Comparison of ENCODE assay signal across 18 cellular contexts in the genomic region with DNA sequence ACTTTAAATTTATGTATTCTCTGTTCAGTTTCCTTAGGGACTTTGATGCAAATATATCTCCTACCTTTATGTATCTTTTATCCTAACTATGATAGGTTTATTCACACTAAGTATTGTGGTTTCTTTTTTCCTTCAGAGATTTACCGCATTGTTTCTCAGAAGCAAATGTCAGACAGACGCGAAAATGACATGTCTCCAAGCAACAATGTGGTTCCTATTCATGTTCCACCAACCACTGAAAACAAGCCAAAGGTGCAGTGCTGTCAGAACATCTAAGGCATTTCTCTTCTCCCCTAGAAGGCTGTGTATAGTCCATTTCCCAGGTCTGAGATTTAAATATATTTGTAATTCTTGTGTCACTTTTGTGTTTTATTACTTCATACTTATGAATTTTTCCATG. TPM values are rescaled to one million over a fixed set of nuclear protein-coding genes. Genes with fewer than 3 reads are reported as not detected.
DNase-seq lines count a peak whose midpoint lies in the region; ATAC-seq and TF ChIP-seq lines count a peak whose summit lies in the region.
"Had no signal": no experiment of that assay in that cellular context is flagged by ENCODE, and none has a peak within 500 bp of the region (broad histone marks: within the 10 kb centered on the region; RNA-seq: fewer than 3 reads in every experiment).

No MANE protein-coding gene starts in this region.

- ATAC-seq in GM21526 (IDR thresholded peaks at IDR 0.05; ENCODE audit: low FRiP score, unreplicated experiment) (no peak), HG03139 (IDR thresholded peaks at IDR 0.05; ENCODE audit: unreplicated experiment) (no peak), GM21737 (IDR thresholded peaks at IDR 0.05; ENCODE audit: unreplicated experiment) (no peak)
- ATAC-seq: lower lobe of right lung, WTC11 had no signal

- intact Hi-C loops in CD4-positive, alpha-beta memory T cell (cut with micrococcal nuclease): no loop called here

- peak overlapping the region; percentile 18 for H3K4me2 ChIP-seq in KMS-11

- no peak overlapping the region for H3K4me3 ChIP-seq in CD4-positive, alpha-beta memory T cell (ENCODE audit: low read length in 2 of 2)
- no peak overlapping the region for H3K4me3 ChIP-seq in KMS-11 (IDR thresholded peaks at IDR 0.05; ENCODE audit: insufficient read depth, low read depth, low read length)
- H3K4me3 ChIP-seq: breast epithelium, GM23248, lower lobe of right lung, uterus had no signal

- no peaks in the 10 kb centered on the region for H3K27me3 ChIP-seq in CD4-positive, alpha-beta memory T cell (ENCODE audit: insufficient read depth, low read length)
- H3K27me3 ChIP-seq in KMS-11 (ENCODE audit: insufficient read depth, low read depth): no peaks in the 10 kb centered on the region
- H3K27me3 ChIP-seq: breast epithelium, uterus had no signal

- no peaks in the 10 kb centered on the region for H3K27me3 Mint-ChIP-seq in CD4-positive, alpha-beta memory T cell
- no peaks in the 10 kb centered on the region for H3K27me3 Mint-ChIP-seq in activated naive CD4-positive, alpha-beta T cell treated with anti-CD3 and anti-CD28 coated beads, Interleukin-2, amount 10 ng/mL, durations not matched to agents 7 days and 5 days
- no peaks in the 10 kb centered on the region for H3K27me3 Mint-ChIP-seq in nephron progenitor cell (ENCODE audit: low read depth, poor library complexity)

- H3K36me3 ChIP-seq in CD4-positive, alpha-beta memory T cell (ENCODE audit: insufficient read depth, low read length): peaks cover 18% of the 10 kb centered on the region
- H3K36me3 ChIP-seq in KMS-11 (ENCODE audit: insufficient read depth): no peaks in the 10 kb centered on the region; the same call in 1 of the 2 replicates
- H3K36me3 ChIP-seq: uterus had no signal

- H3K27ac Mint-ChIP-seq in CD4-positive, alpha-beta memory T cell: peak overlapping the region; percentile 72 to 92 (median 87)
- peak overlapping the region; percentile 90 for H3K27ac Mint-ChIP-seq in activated naive CD4-positive, alpha-beta T cell treated with anti-CD3 and anti-CD28 coated beads, Interleukin-2, amount 10 ng/mL, durations not matched to agents 7 days and 5 days
- peak overlapping the region; percentile 53 for H3K27ac Mint-ChIP-seq in nephron progenitor cell
- H3K27ac Mint-ChIP-seq: endodermal cell, WTC11 had no signal

- peak overlapping the region; percentile 10 for H3K27ac ChIP-seq in CD4-positive, alpha-beta memory T cell (ENCODE audit: low read depth, low read length)
- peak overlapping the region; percentile 34; the same call in 1 of the 2 replicates for H3K27ac ChIP-seq in KMS-11
- H3K27ac ChIP-seq: breast epithelium, GM23248, lower lobe of right lung, uterus had no signal

- peaks cover 37 to 81% (median 62%) of the 10 kb centered on the region in 4 donors for H3K4me1 Mint-ChIP-seq in CD4-positive, alpha-beta memory T cell
- peaks cover 70% of the 10 kb centered on the region for H3K4me1 Mint-ChIP-seq in activated naive CD4-positive, alpha-beta T cell treated with anti-CD3 and anti-CD28 coated beads, Interleukin-2, amount 10 ng/mL, durations not matched to agents 7 days and 5 days
- peaks cover 18% of the 10 kb centered on the region for H3K4me1 Mint-ChIP-seq in nephron progenitor cell

- H4K20me1 ChIP-seq in KMS-11 (ENCODE audit: insufficient read depth): no peaks in the 10 kb centered on the region

- no peak overlapping the region for H3K9ac ChIP-seq in KMS-11
- H3K9ac ChIP-seq: GM23248 had no signal

- no peak overlapping the region for H2AFZ ChIP-seq in KMS-11 (ENCODE audit: low read depth)
- H2AFZ ChIP-seq: GM23248 had no signal

- POLR2A ChIA-PET in CD4-positive, alpha-beta memory T cell (lab: Charles Lee; ENCODE audit: partially characterized antibody): interaction anchor here (0.7 to 1.0 kb wide), 2 partner anchors 18 to 1048 kb away, joined by 4 to 8 read pairs; partner anchors contain the start of gene RAB11A

- TF ChIP-seq CTCF in KMS-11 (conservative IDR thresholded peaks at IDR 0.05; ENCODE audit: low read depth, low read length): no peak
- TF ChIP-seq CTCF in nephron progenitor cell (IDR thresholded peaks at IDR 0.05): no peak

- H3K4me1 ChIP-seq in CD4-positive, alpha-beta memory T cell (ENCODE audit: insufficient read depth, low read length): peaks cover 59% of the 10 kb centered on the region
- peaks cover 50% of the 10 kb centered on the region for H3K4me1 ChIP-seq in KMS-11 (ENCODE audit: low read depth, poor library complexity, severe bottlenecking)
- H3K4me1 ChIP-seq: breast epithelium, uterus had no signal

- CTCF ChIA-PET in CD4-positive, alpha-beta memory T cell (lab: Charles Lee; ENCODE audit: partially characterized antibody): interaction anchor here (1.0 to 1.3 kb wide), 2 partner anchors 18 to 139 kb away, joined by 3 to 6 read pairs; partner anchors contain the start of gene RAB11A
- CTCF ChIA-PET in activated naive CD4-positive, alpha-beta T cell treated with anti-CD3 and anti-CD28 coated beads, Interleukin-2, amount 10 ng/mL, durations not matched to agents 7 days and 5 days (lab: Charles Lee): interaction anchor here (1.3 kb wide), 1 partner anchor 30 kb away, joined by 4 read pairs; no protein-coding TSS in a partner anchor

- H3K4me3 Mint-ChIP-seq in CD4-positive, alpha-beta memory T cell: peak overlapping the region in 6 of 8 donors; percentile 4 to 76 (median 57)
- H3K4me3 Mint-ChIP-seq in activated naive CD4-positive, alpha-beta T cell treated with anti-CD3 and anti-CD28 coated beads, Interleukin-2, amount 10 ng/mL, durations not matched to agents 7 days and 5 days: peak overlapping the region; percentile 16
- H3K4me3 Mint-ChIP-seq in nephron progenitor cell: no peak overlapping the region
- H3K4me3 Mint-ChIP-seq: endodermal cell, neural crest cell, WTC11 had no signal

- H3K36me3 Mint-ChIP-seq in CD4-positive, alpha-beta memory T cell: peaks cover 53 to 67% of the 10 kb centered on the region in 2 donors
- peaks cover 69% of the 10 kb centered on the region for H3K36me3 Mint-ChIP-seq in activated naive CD4-positive, alpha-beta T cell treated with anti-CD3 and anti-CD28 coated beads, Interleukin-2, amount 10 ng/mL, durations not matched to agents 7 days and 5 days
- H3K36me3 Mint-ChIP-seq in nephron progenitor cell (ENCODE audit: low read depth): peaks cover 71% of the 10 kb centered on the region

- peaks cover 0 to 2% (median 0%) of the 10 kb centered on the region in 8 donors for H3K9me3 Mint-ChIP-seq in CD4-positive, alpha-beta memory T cell
- H3K9me3 Mint-ChIP-seq in activated naive CD4-positive, alpha-beta T cell treated with anti-CD3 and anti-CD28 coated beads, Interleukin-2, amount 10 ng/mL, durations not matched to agents 7 days and 5 days: peaks cover 2% of the 10 kb centered on the region
- H3K9me3 Mint-ChIP-seq in nephron progenitor cell: no peaks in the 10 kb centered on the region
- H3K9me3 Mint-ChIP-seq: endodermal cell, neural crest cell, WTC11 had no signal

- H3K9me3 ChIP-seq in CD4-positive, alpha-beta memory T cell (ENCODE audit: control insufficient read depth in 1 of 2, low read length in 2 of 2): no peaks in the 10 kb centered on the region
- H3K9me3 ChIP-seq: breast epithelium, lower lobe of right lung, uterus had no signal

- H3K79me2 ChIP-seq in KMS-11 (ENCODE audit: insufficient read depth, low read depth): no peaks in the 10 kb centered on the region; the same call in 1 of the 2 replicates

- DNase-seq in CD4-positive, alpha-beta memory T cell: peak; percentile 58 to 76 (median 61)
- DNase-seq in activated naive CD4-positive, alpha-beta T cell treated with anti-CD3 and anti-CD28 coated beads, Interleukin-2, amount 10 ng/mL, durations not matched to agents 7 days and 5 days: peak; percentile 67
- DNase-seq in nephron progenitor cell: no peak
- no peak for DNase-seq in A172 (ENCODE audit: low spot score)
- DNase-seq: endodermal cell, GM23248, lower lobe of right lung, NCI-H2029 treated with DMSO at 0.1 percent for 48 hours, NCI-H774, RPMI8226, uterus had no signal

RNA-seq across cellular contexts. Expression of gene RAB11A, which starts 18.3 kb away (rescaled TPM):
- 10 to 100 TPM; 84.7 to 95.8 TPM for total RNA-seq in CD4-positive, alpha-beta memory T cell
- 100 to 1,000 TPM; 247 to 265 TPM for polyA plus RNA-seq in CD4-positive, alpha-beta memory T cell
- total RNA-seq in A172 (2014; rRNA removed; shearing (Covaris generic)): 271 and 277 TPM in 2 replicates

Comparison
In these comparisons a context has a peak if more than half of its experiments do, and no peak if none do; other contexts are left out.
1. DNase-seq: peak in CD4-positive, alpha-beta memory T cell (5 of 5) and activated naive CD4-positive, alpha-beta T cell treated with anti-CD3 and anti-CD28 coated beads, Interleukin-2, amount 10 ng/mL, durations not matched to agents 7 days and 5 days (single experiment); none in nephron progenitor cell (single experiment) and A172 (single experiment).
2. Peak in every context shown above with its lines, with median percentiles within 50 percentile points of each other: H3K27ac Mint-ChIP-seq.